In genomic region chr5:10788358-10788757, GRCh38 we compare ENCODE assay signal across 22 cellular contexts. TPM values are rescaled to one million over a fixed set of nuclear protein-coding genes. Genes with fewer than 3 reads are reported as not detected.
DNase-seq lines count a peak whose midpoint lies in the region; ATAC-seq and TF ChIP-seq lines count a peak whose summit lies in the region.
"Had no signal": no experiment of that assay in that cellular context is flagged by ENCODE, and none has a peak within 500 bp of the region (broad histone marks: within the 10 kb centered on the region; RNA-seq: fewer than 3 reads in every experiment).

No MANE protein-coding gene starts in this region.

- dilution Hi-C loops in IMR-90 (cut with HindIII; ENCODE audit: low sequenced_read_pairs, unreplicated experiment) = no loop called here

- peak overlapping the region; percentile 79 for H3K4ac ChIP-seq in IMR-90 (ENCODE audit: low read depth, low read length)

- H3K14ac ChIP-seq in IMR-90 (replicated peaks; ENCODE audit: low read depth, low read length) = peak overlapping the region; percentile 76

- H3K27ac Mint-ChIP-seq in naive thymus-derived CD4-positive, alpha-beta T cell = no peak overlapping the region
- H3K27ac Mint-ChIP-seq in activated T-helper 1 cell treated with anti-CD3 and anti-CD28 coated beads, Interleukin-12 subunit alpha, Interleukin-12 subunit beta, Interleukin-2, Interleukin-4 antibody, amounts not matched to agents 30 ng/mL and 10 ng/mL and 1 ng/mL, durations not matched to agents 14 hours and 24 hours and 36 hours = no peak overlapping the region
- H3K27ac Mint-ChIP-seq: CD4-positive, alpha-beta memory T cell; H9 had no signal

- H3K27me3 Mint-ChIP-seq in naive thymus-derived CD4-positive, alpha-beta T cell = peaks cover 0 to 9% (median 0%) of the 10 kb centered on the region in 5 donors
- peaks cover 5% of the 10 kb centered on the region for H3K27me3 Mint-ChIP-seq in activated T-helper 1 cell treated with anti-CD3 and anti-CD28 coated beads, Interleukin-12 subunit alpha, Interleukin-12 subunit beta, Interleukin-2, Interleukin-4 antibody, amounts not matched to agents 30 ng/mL and 10 ng/mL and 1 ng/mL, durations not matched to agents 14 hours and 24 hours and 36 hours (ENCODE audit: insufficient read depth)
- H3K27me3 Mint-ChIP-seq: CD4-positive, alpha-beta memory T cell had no signal

- BruUV-seq in IMR-90 (replicated peaks; lab: Mats Ljungman, UMichigan) = no TSS peak

- in situ Hi-C loops in IMR-90 (cut with MboI; ENCODE audit: low sequenced_read_pairs) = no loop called here
- in situ Hi-C loops in brain microvascular endothelial cell (cut with HindIII; ENCODE audit: low pct_ligation_motif_present, low sequenced_read_pairs) = no loop called here

- H3K27ac ChIP-seq in AG04450 (ENCODE audit: low read depth, low read length) (peak overlapping the region; percentile 67), IMR-90 (ENCODE audit: insufficient read depth, low read length) (peak overlapping the region; percentile 29; the same call in 1 of the 2 replicates), brain microvascular endothelial cell (no peak overlapping the region)
- no peak overlapping the region for H3K27ac ChIP-seq in naive thymus-derived CD4-positive, alpha-beta T cell (ENCODE audit: low read depth, low read length)
- H3K27ac ChIP-seq: PC-9 had no signal

- H3K4me1 Mint-ChIP-seq in naive thymus-derived CD4-positive, alpha-beta T cell = peaks cover 0 to 10% (median 8%) of the 10 kb centered on the region in 7 donors
- H3K4me1 Mint-ChIP-seq in activated T-helper 1 cell treated with anti-CD3 and anti-CD28 coated beads, Interleukin-12 subunit alpha, Interleukin-12 subunit beta, Interleukin-2, Interleukin-4 antibody, amounts not matched to agents 30 ng/mL and 10 ng/mL and 1 ng/mL, durations not matched to agents 14 hours and 24 hours and 36 hours (ENCODE audit: low read depth) = no peaks in the 10 kb centered on the region
- H3K4me1 Mint-ChIP-seq: H9 had no signal

- no peak overlapping the region for H3K4me2 ChIP-seq in IMR-90 (ENCODE audit: low read depth, low read length)
- H3K4me2 ChIP-seq: PC-9 had no signal

- no peaks in the 10 kb centered on the region; a peak in 1 of 4 replicates for H3K79me1 ChIP-seq in IMR-90 (ENCODE audit: low read depth in 1 of 2, low read length in 2 of 2)

- H3K36me3 Mint-ChIP-seq in naive thymus-derived CD4-positive, alpha-beta T cell = no peaks in the 10 kb centered on the region
- no peaks in the 10 kb centered on the region for H3K36me3 Mint-ChIP-seq in activated T-helper 1 cell treated with anti-CD3 and anti-CD28 coated beads, Interleukin-12 subunit alpha, Interleukin-12 subunit beta, Interleukin-2, Interleukin-4 antibody, amounts not matched to agents 30 ng/mL and 10 ng/mL and 1 ng/mL, durations not matched to agents 14 hours and 24 hours and 36 hours (ENCODE audit: low read depth)
- H3K36me3 Mint-ChIP-seq: CD4-positive, alpha-beta memory T cell had no signal

- peaks cover 11% of the 10 kb centered on the region for H3K4me1 ChIP-seq in IMR-90 (ENCODE audit: control insufficient read depth, insufficient read depth, low read length)
- no peaks in the 10 kb centered on the region for H3K4me1 ChIP-seq in naive thymus-derived CD4-positive, alpha-beta T cell (ENCODE audit: control insufficient read depth in 2 of 2, insufficient read depth in 2 of 2, low read length in 2 of 2)

- H2BK5ac ChIP-seq in IMR-90 (ENCODE audit: low read depth, low read length, poor library complexity, severe bottlenecking) = peak overlapping the region; percentile 23

- H2BK20ac ChIP-seq in IMR-90 (ENCODE audit: low read depth, low read length) = peak overlapping the region; percentile 86

- peak overlapping the region; percentile 84 for H2BK120ac ChIP-seq in IMR-90 (ENCODE audit: low read depth, low read length)

- peak overlapping the region; percentile 95; the same call in 1 of the 2 replicates for H2AK5ac ChIP-seq in IMR-90 (ENCODE audit: low read depth, low read length)

- H3K36me3 ChIP-seq in IMR-90 (ENCODE audit: control insufficient read depth, insufficient read depth, low read length) (no peaks in the 10 kb centered on the region), brain microvascular endothelial cell (replicated peaks) (no peaks in the 10 kb centered on the region)
- H3K36me3 ChIP-seq in naive thymus-derived CD4-positive, alpha-beta T cell (ENCODE audit: control insufficient read depth in 2 of 3, insufficient read depth in 3 of 3, low read length in 3 of 3) = no peaks in the 10 kb centered on the region

- ATAC-seq in IMR-90 (ENCODE audit: low read depth) (no peak), sciatic nerve (peak; percentile 23)
- no peak for ATAC-seq in naive thymus-derived CD4-positive, alpha-beta T cell
- ATAC-seq: GM12878 had no signal

- H2AK9ac ChIP-seq in IMR-90 (replicated peaks; ENCODE audit: low read depth, low read length, poor library complexity) = no peak overlapping the region

- H3K23ac ChIP-seq in IMR-90 (ENCODE audit: low read depth, low read length) = no peak overlapping the region; the same call in 1 of the 2 replicates

- H4K20me1 ChIP-seq in IMR-90 (ENCODE audit: insufficient read depth, low read length) = no peaks in the 10 kb centered on the region

- H4K8ac ChIP-seq in IMR-90 (ENCODE audit: low read depth in 2 of 2, low read length in 2 of 2) = peak overlapping the region; percentile 9 to 55; a peak in 3 of 4 replicates

- POLR2A ChIA-PET in AG04450 (lab: Yijun Ruan, JAX) = no interaction called here
- POLR2A ChIA-PET in IMR-90 (lab: Charles Lee; ENCODE audit: unreplicated experiment) = no interaction called here
- POLR2A ChIA-PET in naive thymus-derived CD4-positive, alpha-beta T cell (lab: Charles Lee) = no interaction called here

- intact Hi-C loops in IMR-90 (cut with micrococcal nuclease) (no loop called here), sciatic nerve (cut with DNase I) (no loop called here)
- intact Hi-C loops in naive thymus-derived CD4-positive, alpha-beta T cell (cut with micrococcal nuclease) = no loop called here
- intact Hi-C loops in activated T-helper 1 cell treated with anti-CD3 and anti-CD28 coated beads, Interleukin-12 subunit alpha, Interleukin-12 subunit beta, Interleukin-2, Interleukin-4 antibody, amounts not matched to agents 30 ng/mL and 10 ng/mL and 1 ng/mL, durations not matched to agents 14 hours and 24 hours and 36 hours (cut with micrococcal nuclease) = no loop called here

- H3K4me3 ChIP-seq in AG04450 (ENCODE audit: low read depth, low read length) (no peak overlapping the region), IMR-90 (ENCODE audit: insufficient read depth, low read depth, low read length) (no peak overlapping the region), brain microvascular endothelial cell (ENCODE audit: low read depth, low read length) (no peak overlapping the region)
- no peak overlapping the region for H3K4me3 ChIP-seq in naive thymus-derived CD4-positive, alpha-beta T cell (ENCODE audit: low read length)
- H3K4me3 ChIP-seq: GM12878, GM23248, PC-9 had no signal

- no peaks in the 10 kb centered on the region for H3K9me3 Mint-ChIP-seq in naive thymus-derived CD4-positive, alpha-beta T cell
- no peaks in the 10 kb centered on the region for H3K9me3 Mint-ChIP-seq in activated T-helper 1 cell treated with anti-CD3 and anti-CD28 coated beads, Interleukin-12 subunit alpha, Interleukin-12 subunit beta, Interleukin-2, Interleukin-4 antibody, amounts not matched to agents 30 ng/mL and 10 ng/mL and 1 ng/mL, durations not matched to agents 14 hours and 24 hours and 36 hours
- H3K9me3 Mint-ChIP-seq: CD4-positive, alpha-beta memory T cell; H9 had no signal

- H3K4me3 Mint-ChIP-seq in naive thymus-derived CD4-positive, alpha-beta T cell = no peak overlapping the region
- H3K4me3 Mint-ChIP-seq in activated T-helper 1 cell treated with anti-CD3 and anti-CD28 coated beads, Interleukin-12 subunit alpha, Interleukin-12 subunit beta, Interleukin-2, Interleukin-4 antibody, amounts not matched to agents 30 ng/mL and 10 ng/mL and 1 ng/mL, durations not matched to agents 14 hours and 24 hours and 36 hours = no peak overlapping the region
- H3K4me3 Mint-ChIP-seq: CD4-positive, alpha-beta memory T cell; H9 had no signal

- no peak for DNase-seq in AG04450 (ENCODE audit: low read depth, low spot score)
- DNase-seq in IMR-90 = no peak
- DNase-seq in brain microvascular endothelial cell = peak; percentile 14
- no peak for DNase-seq in sciatic nerve (ENCODE audit: low spot score)
- no peak for DNase-seq in NCI-H524 treated with DMSO at 0.1 percent for 48 hours (lab: John Stamatoyannopoulos, UW)
- DNase-seq in naive thymus-derived CD4-positive, alpha-beta T cell = no peak
- no peak for DNase-seq in amniotic stem cell (lab: John Stamatoyannopoulos, UW)
- no peak for DNase-seq in activated T-helper 1 cell treated with anti-CD3 and anti-CD28 coated beads, Interleukin-12 subunit alpha, Interleukin-12 subunit beta, Interleukin-2, Interleukin-4 antibody, amounts not matched to agents 30 ng/mL and 10 ng/mL and 1 ng/mL, durations not matched to agents 14 hours and 24 hours and 36 hours (ENCODE audit: low spot score)
- DNase-seq: C1 segment of cervical spinal cord; CD4-positive, alpha-beta memory T cell; COR-L47; GDM1; H9; KG1; MM.1S; NCI-H1694; NCI-H2227 treated with DMSO at 0.1 percent for 48 hours; NCI-H774; PC-9; RPMI8226 had no signal

- H4K91ac ChIP-seq in IMR-90 (ENCODE audit: insufficient read depth, low read depth, low read length) = peak overlapping the region; percentile 74

- TF ChIP-seq RAD21 in IMR-90 (IDR thresholded peaks at IDR 0.05; ENCODE audit: low read length) = no peak

- H3K18ac ChIP-seq in IMR-90 (ENCODE audit: low read depth, low read length) = peak overlapping the region; percentile 50; the same call in 1 of the 2 replicates

- no peak overlapping the region for H3K9ac ChIP-seq in IMR-90 (ENCODE audit: low read depth, low read length)
- H3K9ac ChIP-seq: GM23248 had no signal

- H3K9me1 ChIP-seq in IMR-90 (ENCODE audit: insufficient read depth, low read length) = peaks cover 11% of the 10 kb centered on the region

- H4K5ac ChIP-seq in IMR-90 (ENCODE audit: low read depth, low read length) = no peak overlapping the region

- H3K9me3 ChIP-seq in AG04450 (ENCODE audit: control insufficient read depth, insufficient read depth, low read length) (no peaks in the 10 kb centered on the region), IMR-90 (ENCODE audit: control insufficient read depth, insufficient read depth, low read length) (no peaks in the 10 kb centered on the region)
- H3K9me3 ChIP-seq in naive thymus-derived CD4-positive, alpha-beta T cell (ENCODE audit: control insufficient read depth in 2 of 3, low read length in 3 of 3) = no peaks in the 10 kb centered on the region

- peak overlapping the region; percentile 61 for H2AFZ ChIP-seq in IMR-90 (replicated peaks; ENCODE audit: low read length, poor library complexity)
- H2AFZ ChIP-seq: GM23248, PC-9 had no signal

- H2BK15ac ChIP-seq in IMR-90 (ENCODE audit: low read depth, low read length) = peak overlapping the region; percentile 98

- 100% methylated on average over 1 of the region's 5 CpGs; no CpG with 5 or more reads in 1 of the 2 experiments for WGBS in IMR-90 (ENCODE audit: extremely low coverage in 2 of 2, insufficient read length in 1 of 2), 2 experiments

- CTCF ChIA-PET in AG04450 (lab: Charles Lee) (interaction anchor here (1.2 kb wide), 1 partner anchor 69 kb away, joined by 5 read pairs; no protein-coding TSS in a partner anchor), IMR-90 (lab: Yijun Ruan, JAX) (interaction anchor here (0.9 kb wide), 1 partner anchor 16 kb away, joined by 3 read pairs; no protein-coding TSS in a partner anchor)
- CTCF ChIA-PET in naive thymus-derived CD4-positive, alpha-beta T cell (lab: Charles Lee) = interaction anchor here (0.5 kb wide), 1 partner anchor 86 kb away, joined by 3 read pairs; no protein-coding TSS in a partner anchor

- no peak for TF ChIP-seq CTCF in AG04450 (IDR thresholded peaks at IDR 0.05; ENCODE audit: low read depth, low read length)
- no peak for TF ChIP-seq CTCF in IMR-90 (conservative IDR thresholded peaks at IDR 0.05; ENCODE audit: low read depth, low read length)
- no peak for TF ChIP-seq CTCF in brain microvascular endothelial cell (IDR thresholded peaks at IDR 0.05; ENCODE audit: low read depth, low read length, missing control alignments)

- H3K27me3 ChIP-seq in AG04450 (ENCODE audit: control insufficient read depth, insufficient read depth, low read length) = no peaks in the 10 kb centered on the region
- no peaks in the 10 kb centered on the region for H3K27me3 ChIP-seq in IMR-90 (ENCODE audit: control insufficient read depth, insufficient read depth, low read length)
- no peaks in the 10 kb centered on the region for H3K27me3 ChIP-seq in brain microvascular endothelial cell (replicated peaks)
- H3K27me3 ChIP-seq in naive thymus-derived CD4-positive, alpha-beta T cell (ENCODE audit: control insufficient read depth in 2 of 2, insufficient read depth in 2 of 2, low read length in 2 of 2) = no peaks in the 10 kb centered on the region

- H3K56ac ChIP-seq in IMR-90 (ENCODE audit: extremely low read depth, insufficient read depth, low read length) = no peak overlapping the region

- TF ChIP-seq POLR2A in IMR-90 (IDR thresholded peaks at IDR 0.05; ENCODE audit: low read depth, low read length) = no peak

RNA-seq across cellular contexts. Expression of gene DAP, which starts 27.3 kb away (rescaled TPM):
- polyA plus RNA-seq in AG04450 (2011; rRNA removed) (117 and 179 TPM in 2 replicates), IMR-90 (2012; rRNA removed) (152 and 189 TPM in 2 replicates)
- 168 and 222 TPM in 2 replicates for polyA minus RNA-seq in AG04450 (2011; rRNA and poly(A)+ RNA removed)
- total RNA-seq in IMR-90 (2012; rRNA removed) (44.4 and 49.6 TPM in 2 replicates), sciatic nerve (65.4 TPM)
- polyA plus RNA-seq in IMR-90 (2012; cell fraction: cytosol; rRNA removed) = 160 and 237 TPM in 2 replicates
- polyA plus RNA-seq in IMR-90 (2012; cell fraction: nucleus; rRNA removed; ENCODE audit: low replicate concordance) = 88.2 and 89.8 TPM in 2 replicates
- total RNA-seq in naive thymus-derived CD4-positive, alpha-beta T cell = 10 to 100 TPM; 31.9 to 58.6 (median 38.5) TPM
- 10 to 100 TPM; 60.9 to 91.6 TPM for polyA plus RNA-seq in naive thymus-derived CD4-positive, alpha-beta T cell
- total RNA-seq in activated T-helper 1 cell treated with anti-CD3 and anti-CD28 coated beads, Interleukin-12 subunit alpha, Interleukin-12 subunit beta, Interleukin-2, Interleukin-4 antibody, amounts not matched to agents 30 ng/mL and 10 ng/mL and 1 ng/mL, durations not matched to agents 14 hours and 24 hours and 36 hours = 62.6 and 64.7 TPM in 2 replicates

Comparison
In these comparisons a context has a peak if more than half of its experiments do, and no peak if none do; other contexts are left out.
1. H3K27ac ChIP-seq: peak in AG04450 (single experiment) and IMR-90 (single experiment); none in brain microvascular endothelial cell (single experiment) and naive thymus-derived CD4-positive, alpha-beta T cell (single experiment).